8 cellular contexts compared by ENCODE assay signal in the genomic region with DNA sequence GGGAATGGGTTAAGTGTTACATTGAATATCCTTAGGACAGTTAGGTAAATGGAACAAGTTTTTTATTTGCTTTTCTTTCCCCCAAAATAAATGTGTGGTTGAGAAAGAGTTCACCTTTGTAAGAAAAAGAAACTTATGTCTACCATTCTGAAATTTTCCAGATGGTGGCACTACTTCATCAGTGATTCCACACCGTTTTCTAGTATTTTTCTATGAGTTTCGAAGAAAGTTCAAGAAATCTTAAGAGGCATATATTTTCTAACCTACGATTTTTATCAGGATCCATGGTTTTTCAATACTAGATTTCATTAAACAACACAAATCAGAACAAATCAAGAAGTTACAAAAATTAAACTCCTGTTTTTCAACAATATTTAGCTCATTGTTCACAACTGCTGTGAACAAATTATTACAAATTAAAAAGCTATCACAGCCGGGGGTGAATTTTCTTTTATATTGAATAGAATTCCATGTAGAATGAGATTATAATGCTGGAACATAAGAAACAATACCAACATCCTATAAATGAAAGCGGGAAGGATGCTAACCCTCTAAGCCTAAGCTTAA.
A peak's percentile ranks its signal among the peaks of the same experiment; 100 is the strongest.
DNase-seq lines count a peak whose midpoint lies in the region; ATAC-seq and TF ChIP-seq lines count a peak whose summit lies in the region.
"Had no signal": no experiment of that assay in that cellular context is flagged by ENCODE, and none has a peak within 500 bp of the region (broad histone marks: within the 10 kb centered on the region; RNA-seq: fewer than 3 reads in every experiment).

No MANE protein-coding gene starts in this region.

- H3K9ac ChIP-seq in rectal smooth muscle tissue (ENCODE audit: low read length), result no peak overlapping the region

- H3K27ac ChIP-seq in rectal smooth muscle tissue (ENCODE audit: low read depth, low read length), result peak overlapping the region; percentile 74
- H3K27ac ChIP-seq: SJCRH30 had no signal

- no peak overlapping the region for H3K4me3 ChIP-seq in GM12865 (ENCODE audit: low read depth, low read length)
- no peak overlapping the region for H3K4me3 ChIP-seq in epithelial cell of proximal tubule (ENCODE audit: low read depth, low read length)
- no peak overlapping the region for H3K4me3 ChIP-seq in rectal smooth muscle tissue (ENCODE audit: low read length)
- H3K4me3 ChIP-seq: SJCRH30 had no signal

- H3K36me3 ChIP-seq in rectal smooth muscle tissue (ENCODE audit: control insufficient read depth, insufficient read depth, low read length), result no peaks in the 10 kb centered on the region
- H3K36me3 ChIP-seq: SJCRH30 had no signal

- peaks cover 21% of the 10 kb centered on the region for H3K4me1 ChIP-seq in rectal smooth muscle tissue (ENCODE audit: control insufficient read depth, insufficient read depth, low read length)
- H3K4me1 ChIP-seq: SJCRH30 had no signal

- TF ChIP-seq CTCF in GM12865 (IDR thresholded peaks at IDR 0.05; ENCODE audit: insufficient read depth, low read depth, low read length, missing control alignments) (peak; percentile 19), epithelial cell of proximal tubule (conservative IDR thresholded peaks at IDR 0.05; ENCODE audit: low read depth, low read length) (peak; percentile 58), omental fat pad (IDR thresholded peaks at IDR 0.05) (no peak)

- no peaks in the 10 kb centered on the region for H3K27me3 ChIP-seq in rectal smooth muscle tissue (ENCODE audit: control insufficient read depth, insufficient read depth, low read length)
- H3K27me3 ChIP-seq: SJCRH30 had no signal

- DNase-seq in GM12865 (ENCODE audit: low read depth) (no peak), NCI-H2227 treated with DMSO at 0.1 percent for 48 hours (lab: John Stamatoyannopoulos, UW) (peak; percentile 33), epithelial cell of proximal tubule (ENCODE audit: low read depth) (no peak), cerebellum (ENCODE audit: low spot score) (no peak), omental fat pad (ENCODE audit: low spot score) (no peak)
- no peak for DNase-seq in stimulated activated CD8-positive, alpha-beta memory T cell treated with anti-CD3 and anti-CD28 coated beads, Interleukin-4, amount 100 ng/mL, for 48 hours

- no peak for ATAC-seq in omental fat pad (ENCODE audit: low FRiP score)

Comparison
In these comparisons a context has a peak if more than half of its experiments do, and no peak if none do; other contexts are left out.
1. CTCF ChIP-seq: peak in GM12865 (single experiment) and epithelial cell of proximal tubule (single experiment); none in omental fat pad (0 of 3).